In genomic region chr10:67804395-67804678, GRCh38 we compare ENCODE assay signal across 20 cellular contexts. TPM values are rescaled to one million over a fixed set of nuclear protein-coding genes. Genes with fewer than 3 reads are reported as not detected.
A peak's percentile ranks its signal among the peaks of the same experiment; 100 is the strongest.
DNase-seq lines count a peak whose midpoint lies in the region; ATAC-seq, FAIRE-seq and TF ChIP-seq lines count a peak whose summit lies in the region.
"Had no signal": no experiment of that assay in that cellular context is flagged by ENCODE, and none has a peak within 500 bp of the region (broad histone marks: within the 10 kb centered on the region; RNA-seq: fewer than 3 reads in every experiment).

No MANE protein-coding gene starts in this region.

- TF ChIP-seq CTCF in Caco-2 (IDR thresholded peaks at IDR 0.05; ENCODE audit: insufficient read depth in 1 of 2, low read depth in 1 of 2, low read length in 1 of 2, severe bottlenecking in 1 of 2, unreplicated experiment in 1 of 2): no peak
- no peak for TF ChIP-seq CTCF in H1 (IDR thresholded peaks at IDR 0.05; ENCODE audit: control extremely low read depth in 1 of 3, insufficient read depth in 1 of 3, low read depth in 1 of 3, low read length in 3 of 3)
- TF ChIP-seq CTCF in mucosa of descending colon (IDR thresholded peaks at IDR 0.05): no peak
- no peak for TF ChIP-seq CTCF in endodermal cell (conservative IDR thresholded peaks at IDR 0.05)

- H3K18ac ChIP-seq in H1 (ENCODE audit: extremely low read depth, low read length): no peak overlapping the region

- H3K9ac ChIP-seq in H1 (replicated peaks in 1 of 4; ENCODE audit: extremely low read depth in 1 of 4, low read depth in 3 of 4, low read length in 3 of 4): no peak overlapping the region
- no peak overlapping the region for H3K9ac ChIP-seq in endodermal cell (ENCODE audit: extremely low read depth, low read length, poor library complexity, severe bottlenecking)

- H3K79me1 ChIP-seq in H1 (ENCODE audit: low read depth, low read length): no peaks in the 10 kb centered on the region

- ATAC-seq in mucosa of descending colon: peak; percentile 33
- ATAC-seq in stimulated activated memory B cell treated with anti-CD40 and anti-IgM and Interleukin-4, amounts not matched to agents 10 μg/mL and 1 μg/mL and 100 μg/mL, for 72 hours: no peak
- ATAC-seq: PC-3 had no signal

- H3K36me3 ChIP-seq in Caco-2 (ENCODE audit: control insufficient read depth, insufficient read depth, low read length) (no peaks in the 10 kb centered on the region), H1 (ENCODE audit: control insufficient read depth in 2 of 4, insufficient read depth in 4 of 4, low read length in 3 of 4) (no peaks in the 10 kb centered on the region), mucosa of descending colon (ENCODE audit: low read depth) (no peaks in the 10 kb centered on the region), endodermal cell (ENCODE audit: control insufficient read depth, insufficient read depth, low read length) (no peaks in the 10 kb centered on the region)

- no peaks in the 10 kb centered on the region for H3K27me3 ChIP-seq in Caco-2 (replicated peaks; ENCODE audit: control insufficient read depth, insufficient read depth, low read length)
- H3K27me3 ChIP-seq in H1 (replicated peaks in 1 of 4; ENCODE audit: control insufficient read depth in 3 of 4, extremely low read depth in 1 of 4, insufficient read depth in 3 of 4, low read length in 3 of 4): no peaks in the 10 kb centered on the region
- H3K27me3 ChIP-seq in endodermal cell (ENCODE audit: control insufficient read depth, insufficient read depth, low read length, poor library complexity, severe bottlenecking): no peaks in the 10 kb centered on the region
- H3K27me3 ChIP-seq: BE2C had no signal

- no peak overlapping the region for H2BK5ac ChIP-seq in H1 (ENCODE audit: low read depth, low read length)

- H3K27me3 Mint-ChIP-seq in activated CD4-positive, alpha-beta memory T cell treated with anti-CD3 and anti-CD28 coated beads for 36 hours: peaks cover 2% of the 10 kb centered on the region
- no peaks in the 10 kb centered on the region for H3K27me3 Mint-ChIP-seq in activated CD4-positive, alpha-beta memory T cell treated with anti-CD3 and anti-CD28 coated beads, Interleukin-2, amount 10 ng/mL, durations not matched to agents 7 days and 5 days
- H3K27me3 Mint-ChIP-seq in Caco-2 (ENCODE audit: insufficient read depth, unreplicated experiment) (no peaks in the 10 kb centered on the region), endodermal cell (ENCODE audit: insufficient read depth) (no peaks in the 10 kb centered on the region)
- no peaks in the 10 kb centered on the region for H3K27me3 Mint-ChIP-seq in stimulated activated memory B cell treated with anti-CD40 and anti-IgM and Interleukin-4, amounts not matched to agents 10 μg/mL and 1 μg/mL and 100 μg/mL, for 72 hours

- TF ChIP-seq EP300 in H1 (IDR thresholded peaks at IDR 0.05; ENCODE audit: borderline replicate concordance in 1 of 2, low read depth in 2 of 2, low read length in 2 of 2): no peak

- H2BK12ac ChIP-seq in H1 (ENCODE audit: low read depth, low read length): no peak overlapping the region

- POLR2A ChIA-PET in activated CD4-positive, alpha-beta memory T cell treated with anti-CD3 and anti-CD28 coated beads for 36 hours (lab: Charles Lee): no interaction called here
- POLR2A ChIA-PET in activated CD4-positive, alpha-beta memory T cell treated with anti-CD3 and anti-CD28 coated beads, Interleukin-2, amount 10 ng/mL, durations not matched to agents 7 days and 5 days (lab: Charles Lee): no interaction called here
- POLR2A ChIA-PET in Caco-2 (lab: Charles Lee): no interaction called here
- POLR2A ChIA-PET in H1 (lab: Charles Lee; ENCODE audit: partially characterized antibody): no interaction called here

- H4K5ac ChIP-seq in H1 (ENCODE audit: insufficient read length, low read depth, low read length): no peak overlapping the region

- no peak for FAIRE-seq in H1 (lab: Jason Lieb, UNC)
- FAIRE-seq: GM12892 had no signal

- H3K23me2 ChIP-seq in H1 (ENCODE audit: low read depth, low read length): no peaks in the 10 kb centered on the region; the same call in 1 of the 2 replicates

- H3K9me3 ChIP-seq in Caco-2 (no peaks in the 10 kb centered on the region), H1 (ENCODE audit: insufficient read depth in 2 of 2, low read depth in 1 of 2, low read length in 1 of 2) (0 out of 4 replicates have a peak, but pooled peaks cover 0 to under 1% of the 10 kb centered on the region in 2 experiments), mucosa of descending colon (no peaks in the 10 kb centered on the region), endodermal cell (ENCODE audit: control insufficient read depth, low read length) (no peaks in the 10 kb centered on the region)
- H3K9me3 ChIP-seq: BE2C had no signal

- no peak overlapping the region for H2BK20ac ChIP-seq in H1 (ENCODE audit: low read length)

- H3K23ac ChIP-seq in H1 (ENCODE audit: insufficient read length): no peak overlapping the region

- H3K27ac ChIP-seq in H1 (ENCODE audit: low read depth, low read length) (no peak overlapping the region), endodermal cell (ENCODE audit: low read depth, low read length) (no peak overlapping the region)

- H3K79me2 ChIP-seq in H1 (ENCODE audit: control insufficient read depth in 1 of 2, insufficient read depth in 2 of 2, low read length in 2 of 2): no peaks in the 10 kb centered on the region

- H3K4me1 Mint-ChIP-seq in activated CD4-positive, alpha-beta memory T cell treated with anti-CD3 and anti-CD28 coated beads for 36 hours (ENCODE audit: low read depth): peaks cover 26% of the 10 kb centered on the region
- peaks cover 16% of the 10 kb centered on the region for H3K4me1 Mint-ChIP-seq in activated CD4-positive, alpha-beta memory T cell treated with anti-CD3 and anti-CD28 coated beads, Interleukin-2, amount 10 ng/mL, durations not matched to agents 7 days and 5 days
- H3K4me1 Mint-ChIP-seq in Caco-2 (ENCODE audit: low read depth, unreplicated experiment) (peaks cover 25% of the 10 kb centered on the region), endodermal cell (peaks cover 12% of the 10 kb centered on the region)
- no peaks in the 10 kb centered on the region for H3K4me1 Mint-ChIP-seq in stimulated activated memory B cell treated with anti-CD40 and anti-IgM and Interleukin-4, amounts not matched to agents 10 μg/mL and 1 μg/mL and 100 μg/mL, for 72 hours
- H3K4me1 Mint-ChIP-seq: CD4-positive, CD25-positive, alpha-beta regulatory T cell had no signal

- CTCF ChIA-PET in activated CD4-positive, alpha-beta memory T cell treated with anti-CD3 and anti-CD28 coated beads for 36 hours (lab: Charles Lee): interaction anchor here (1.6 kb wide), 1 partner anchor 16 kb away, joined by 7 read pairs; no protein-coding TSS in a partner anchor
- CTCF ChIA-PET in activated CD4-positive, alpha-beta memory T cell treated with anti-CD3 and anti-CD28 coated beads, Interleukin-2, amount 10 ng/mL, durations not matched to agents 7 days and 5 days (lab: Charles Lee): interaction anchor here (1.0 to 1.3 kb wide), 2 partner anchors 16 to 20 kb away, joined by 3 to 11 read pairs; no protein-coding TSS in a partner anchor
- CTCF ChIA-PET in Caco-2 (lab: Charles Lee): no interaction called here
- CTCF ChIA-PET in H1 (lab: Charles Lee; ENCODE audit: partially characterized antibody): interaction anchor here (1.4 to 1.5 kb wide), 2 partner anchors 16 to 353 kb away, joined by 3 to 7 read pairs; no protein-coding TSS in a partner anchor

- no peak overlapping the region for H2BK120ac ChIP-seq in H1 (replicated peaks; ENCODE audit: low read depth, low read length)

- no peak overlapping the region for H3K56ac ChIP-seq in H1 (replicated peaks; ENCODE audit: insufficient read length, low read depth, low read length)

- 0 out of 2 replicates have a peak overlapping the region, but pooled peaks have one; percentile 74 for H2BK15ac ChIP-seq in H1 (ENCODE audit: low read length)

- H3K9me3 Mint-ChIP-seq in activated CD4-positive, alpha-beta memory T cell treated with anti-CD3 and anti-CD28 coated beads for 36 hours: no peaks in the 10 kb centered on the region
- H3K9me3 Mint-ChIP-seq in activated CD4-positive, alpha-beta memory T cell treated with anti-CD3 and anti-CD28 coated beads, Interleukin-2, amount 10 ng/mL, durations not matched to agents 7 days and 5 days: peaks cover 2% of the 10 kb centered on the region
- no peaks in the 10 kb centered on the region for H3K9me3 Mint-ChIP-seq in Caco-2 (ENCODE audit: unreplicated experiment)
- no peaks in the 10 kb centered on the region for H3K9me3 Mint-ChIP-seq in stimulated activated memory B cell treated with anti-CD40 and anti-IgM and Interleukin-4, amounts not matched to agents 10 μg/mL and 1 μg/mL and 100 μg/mL, for 72 hours
- no peaks in the 10 kb centered on the region for H3K9me3 Mint-ChIP-seq in endodermal cell

- no peak overlapping the region for H2AFZ ChIP-seq in H1 (ENCODE audit: low read length)

- H3K4me1 ChIP-seq in Caco-2 (peaks cover 23% of the 10 kb centered on the region), H1 (replicated peaks in 1 of 4; ENCODE audit: control insufficient read depth in 3 of 4, insufficient read depth in 4 of 4, low read length in 3 of 4) (peaks cover 0 to 6% (median 5%) of the 10 kb centered on the region in 4 experiments; a peak in 4 of 7 replicates), mucosa of descending colon (ENCODE audit: low read depth) (peaks cover 4% of the 10 kb centered on the region), endodermal cell (ENCODE audit: control insufficient read depth, insufficient read depth, low read length) (no peaks in the 10 kb centered on the region)
- H3K4me1 ChIP-seq: BE2C had no signal

- no peaks in the 10 kb centered on the region for H3K36me3 Mint-ChIP-seq in activated CD4-positive, alpha-beta memory T cell treated with anti-CD3 and anti-CD28 coated beads for 36 hours
- no peaks in the 10 kb centered on the region for H3K36me3 Mint-ChIP-seq in activated CD4-positive, alpha-beta memory T cell treated with anti-CD3 and anti-CD28 coated beads, Interleukin-2, amount 10 ng/mL, durations not matched to agents 7 days and 5 days (ENCODE audit: low read depth)
- no peaks in the 10 kb centered on the region for H3K36me3 Mint-ChIP-seq in Caco-2 (ENCODE audit: insufficient read depth, unreplicated experiment)
- H3K36me3 Mint-ChIP-seq in stimulated activated memory B cell treated with anti-CD40 and anti-IgM and Interleukin-4, amounts not matched to agents 10 μg/mL and 1 μg/mL and 100 μg/mL, for 72 hours: no peaks in the 10 kb centered on the region
- no peaks in the 10 kb centered on the region for H3K36me3 Mint-ChIP-seq in endodermal cell (ENCODE audit: low read depth)
- H3K36me3 Mint-ChIP-seq: CD4-positive, CD25-positive, alpha-beta regulatory T cell had no signal

- intact Hi-C loops in activated CD4-positive, alpha-beta memory T cell treated with anti-CD3 and anti-CD28 coated beads for 36 hours (cut with micrococcal nuclease): no loop called here
- intact Hi-C loops in Caco-2 (cut with micrococcal nuclease; ENCODE audit: unreplicated experiment) (no loop called here), mucosa of descending colon (cut with DNase I, micrococcal nuclease) (no loop called here)

- TF ChIP-seq RAD21 in H1 (IDR thresholded peaks at IDR 0.05 in 1 of 2, conservative IDR thresholded peaks at IDR 0.05 in 1 of 2; ENCODE audit: low read depth in 2 of 2, low read length in 2 of 2): no peak

- H4K91ac ChIP-seq in H1 (replicated peaks; ENCODE audit: insufficient read length, low read length): no peak overlapping the region

- no peak overlapping the region for H2AK5ac ChIP-seq in H1 (ENCODE audit: low read depth, low read length)

- H3K4me3 Mint-ChIP-seq in activated CD4-positive, alpha-beta memory T cell treated with anti-CD3 and anti-CD28 coated beads for 36 hours: no peak overlapping the region
- H3K4me3 Mint-ChIP-seq in activated CD4-positive, alpha-beta memory T cell treated with anti-CD3 and anti-CD28 coated beads, Interleukin-2, amount 10 ng/mL, durations not matched to agents 7 days and 5 days: no peak overlapping the region
- H3K4me3 Mint-ChIP-seq in Caco-2 (ENCODE audit: unreplicated experiment) (no peak overlapping the region), endodermal cell (no peak overlapping the region)
- H3K4me3 Mint-ChIP-seq in stimulated activated memory B cell treated with anti-CD40 and anti-IgM and Interleukin-4, amounts not matched to agents 10 μg/mL and 1 μg/mL and 100 μg/mL, for 72 hours: no peak overlapping the region
- H3K4me3 Mint-ChIP-seq: CD4-positive, CD25-positive, alpha-beta regulatory T cell had no signal

- no peak overlapping the region for H3K4ac ChIP-seq in H1 (replicated peaks; ENCODE audit: insufficient read length, low read depth, low read length)

- H4K8ac ChIP-seq in H1 (ENCODE audit: extremely low read depth, insufficient read depth, low read length): no peak overlapping the region

- peak overlapping the region; percentile 92 for H3K27ac Mint-ChIP-seq in activated CD4-positive, alpha-beta memory T cell treated with anti-CD3 and anti-CD28 coated beads for 36 hours
- H3K27ac Mint-ChIP-seq in activated CD4-positive, alpha-beta memory T cell treated with anti-CD3 and anti-CD28 coated beads, Interleukin-2, amount 10 ng/mL, durations not matched to agents 7 days and 5 days: no peak overlapping the region
- peak overlapping the region; percentile 89 for H3K27ac Mint-ChIP-seq in Caco-2 (ENCODE audit: unreplicated experiment)
- H3K27ac Mint-ChIP-seq in stimulated activated memory B cell treated with anti-CD40 and anti-IgM and Interleukin-4, amounts not matched to agents 10 μg/mL and 1 μg/mL and 100 μg/mL, for 72 hours: no peak overlapping the region
- no peak overlapping the region for H3K27ac Mint-ChIP-seq in endodermal cell
- H3K27ac Mint-ChIP-seq: CD4-positive, CD25-positive, alpha-beta regulatory T cell had no signal

- H3K14ac ChIP-seq in H1 (ENCODE audit: insufficient read length): no peak overlapping the region

- no peak for DNase-seq in activated CD4-positive, alpha-beta memory T cell treated with anti-CD3 and anti-CD28 coated beads for 36 hours
- DNase-seq in activated CD4-positive, alpha-beta memory T cell treated with anti-CD3 and anti-CD28 coated beads, Interleukin-2, amount 10 ng/mL, durations not matched to agents 7 days and 5 days: no peak
- DNase-seq in Caco-2 (no peak), H1 (ENCODE audit: low read depth in 1 of 2, low spot score in 2 of 2) (no peak), mucosa of descending colon (no peak), endodermal cell (no peak)
- DNase-seq: BE2C; CD4-positive, CD25-positive, alpha-beta regulatory T cell; COR-L47; DMS79; KG1; MV-4-11; NCI-H1694 treated with DMSO at 0.1 percent for 48 hours; NCI-H226; NCI-H524; PC-3; RPMI8226; SHP77 treated with DMSO at 0.1 percent for 48 hours had no signal

- TF ChIP-seq POLR2A in H1 (IDR thresholded peaks at IDR 0.05; ENCODE audit: control extremely low read depth in 1 of 2, low read depth in 2 of 2, low read length in 2 of 2): no peak

- no peak overlapping the region for H3K4me2 ChIP-seq in H1 (ENCODE audit: insufficient read depth in 1 of 2, low read depth in 2 of 2, low read length in 2 of 2)

- no peaks in the 10 kb centered on the region for H4K20me1 ChIP-seq in H1 (replicated peaks in 1 of 2; ENCODE audit: control insufficient read depth in 1 of 2, insufficient read depth in 2 of 2, low read length in 2 of 2)

- H3K4me3 ChIP-seq in Caco-2 (ENCODE audit: low read depth, low read length) (no peak overlapping the region), H1 (ENCODE audit: extremely low read depth in 1 of 4, insufficient read depth in 2 of 4, low read depth in 3 of 4, low read length in 4 of 4) (no peak overlapping the region), mucosa of descending colon (no peak overlapping the region), endodermal cell (ENCODE audit: low read length) (no peak overlapping the region)

- no TSS peak for BruUV-seq in Caco-2 (replicated peaks; lab: Mats Ljungman, UMichigan)

RNA-seq across cellular contexts. Expression of gene DNAJC12, which starts 33.7 kb away (rescaled TPM):
- 10 to 100 TPM in 1 of 2 experiments, 1 to 10 TPM in 1; 8.8 to 11.5 TPM for total RNA-seq in activated CD4-positive, alpha-beta memory T cell treated with anti-CD3 and anti-CD28 coated beads for 36 hours
- 1 to 10 TPM; 4.1 to 6.1 TPM for total RNA-seq in activated CD4-positive, alpha-beta memory T cell treated with anti-CD3 and anti-CD28 coated beads, Interleukin-2, amount 10 ng/mL, durations not matched to agents 7 days and 5 days
- 1.4 and 2.2 TPM in 2 replicates for total RNA-seq in Caco-2 (2022)
- total RNA-seq in H1 (2021; fragmentation: NEBNext Ultra II Directional; extraction: Animal tissue kit (Norgen Biotek cat#: 25700)): 2.9 and 4.2 TPM in 2 replicates
- 0.33 and 0.86 TPM in 2 replicates for polyA plus RNA-seq in H1 (2011; rRNA removed)
- polyA plus RNA-seq in H1 (2011; cell fraction: cytosol; rRNA removed): 1.4 TPM
- polyA plus RNA-seq in H1 (2011; cell fraction: nucleus; rRNA removed): 0.40 TPM
- 1.1 to 1.3 TPM (median 1.3 TPM) in 4 replicates for polyA plus RNA-seq in H1 (2012, experiment 1 of 2)
- polyA plus RNA-seq in H1 (2012, experiment 2 of 2): 0.39 TPM
- 3.8 TPM for polyA plus RNA-seq in H1 (2013, experiment 1 of 2)
- polyA plus RNA-seq in H1 (2013, experiment 2 of 2): 4.0 TPM
- polyA minus RNA-seq in H1 (2011; rRNA and poly(A)+ RNA removed): 0.24 and 0.28 TPM in 2 replicates
- polyA minus RNA-seq in H1 (2011; cell fraction: cytosol; rRNA and poly(A)+ RNA removed): not detected
- 1.6 TPM for polyA minus RNA-seq in H1 (2011; cell fraction: nucleus; rRNA and poly(A)+ RNA removed)
- total RNA-seq in mucosa of descending colon: 1 to 10 TPM; 6.3 to 8.8 (median 8.8) TPM
- under 1 TPM in 1 of 2 donors, not detected in 1; 0.59 TPM for total RNA-seq in endodermal cell
- 9.9 TPM for polyA plus RNA-seq in endodermal cell (2013, experiment 1 of 2)
- polyA plus RNA-seq in endodermal cell (2013, experiment 2 of 2): 8.2 TPM
- total RNA-seq: CD4-positive, CD25-positive, alpha-beta regulatory T cell had no signal

Comparison
In these comparisons a context has a peak if more than half of its experiments do, and no peak if none do; other contexts are left out.
1. H3K27ac Mint-ChIP-seq: peak in activated CD4-positive, alpha-beta memory T cell treated with anti-CD3 and anti-CD28 coated beads for 36 hours (single experiment) and Caco-2 (single experiment); none in activated CD4-positive, alpha-beta memory T cell treated with anti-CD3 and anti-CD28 coated beads, Interleukin-2, amount 10 ng/mL, durations not matched to agents 7 days and 5 days (single experiment), stimulated activated memory B cell treated with anti-CD40 and anti-IgM and Interleukin-4, amounts not matched to agents 10 μg/mL and 1 μg/mL and 100 μg/mL, for 72 hours (single experiment) and endodermal cell (single experiment).